In the genomic region with DNA sequence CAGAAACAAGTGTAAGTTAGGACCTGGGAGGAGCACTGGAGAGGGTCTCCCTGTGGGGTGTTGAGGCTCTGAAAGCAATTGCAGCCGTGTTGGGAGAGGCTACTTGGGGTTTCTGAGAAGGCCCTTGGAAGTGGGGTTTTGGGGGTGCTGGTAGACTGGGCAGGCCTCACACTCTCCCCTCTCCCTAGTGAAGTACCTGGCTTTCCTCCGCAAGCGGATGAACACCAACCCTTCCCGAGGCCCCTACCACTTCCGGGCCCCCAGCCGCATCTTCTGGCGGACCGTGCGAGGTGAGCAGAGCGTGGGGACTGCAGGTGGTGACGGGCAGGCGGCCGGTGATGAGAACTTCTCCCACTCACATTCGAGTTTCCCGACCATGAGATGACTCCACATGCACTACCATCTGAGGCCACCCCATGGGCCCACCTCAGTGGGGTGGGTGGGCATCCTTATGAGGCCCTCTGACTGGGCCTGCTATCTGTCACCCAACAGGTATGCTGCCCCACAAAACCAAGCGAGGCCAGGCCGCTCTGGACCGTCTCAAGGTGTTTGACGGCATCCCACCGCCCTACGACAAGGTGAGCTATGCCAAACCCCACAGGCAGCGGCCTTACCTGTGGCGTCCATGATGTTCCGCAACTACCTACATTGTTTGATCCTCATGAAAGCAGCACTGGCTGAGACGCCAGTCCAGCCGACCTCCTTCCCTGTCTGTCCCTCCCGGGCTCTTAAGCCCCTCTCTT, we compare ENCODE assay signal across 1 cellular context.
A peak's percentile ranks its signal among the peaks of the same experiment; 100 is the strongest.
TF ChIP-seq lines count a peak whose summit lies in the region.

No MANE protein-coding gene starts in this region.

TF ChIP-seq in HepG2, 621 proteins besides CTCF, POLR2A, EP300 and RAD21:
- TF ChIP-seq PHF5A (CRISPR knock-in tag; IDR thresholded peaks at IDR 0.05; ENCODE audit: low read depth, unreplicated experiment) (no peak), ZNF768 (CRISPR knock-in tag; IDR thresholded peaks at IDR 0.05) (0 out of 2 replicates have a peak, but pooled peaks have one; percentile 25), ZNF784 (CRISPR knock-in tag; IDR thresholded peaks at IDR 0.05; ENCODE audit: borderline replicate concordance) (0 out of 2 replicates have a peak, but pooled peaks have one; percentile 28), AHR (CRISPR knock-in tag; IDR thresholded peaks at IDR 0.05) (no peak), POLR2AphosphoS5 (IDR thresholded peaks at IDR 0.05; ENCODE audit: low read depth, low read length) (peak; percentile 21; the same call in 1 of the 2 replicates), HNRNPL (IDR thresholded peaks at IDR 0.05; ENCODE audit: low read depth, low read length) (peak; percentile 31; the same call in 1 of the 2 replicates), ZNF12 (CRISPR knock-in tag; IDR thresholded peaks at IDR 0.05) (no peak), AGO2 (optimal IDR thresholded peaks at IDR 0.05; ENCODE audit: low read depth, low read length) (peak; percentile 91), ZBTB33 (CRISPR knock-in tag; IDR thresholded peaks at IDR 0.05) (peak; percentile 12; the same call in 1 of the 2 replicates), SRY (CRISPR knock-in tag; IDR thresholded peaks at IDR 0.05) (0 out of 2 replicates have a peak, but pooled peaks have one; percentile 26), ZNF543 (CRISPR knock-in tag; IDR thresholded peaks at IDR 0.05) (no peak), SSRP1 (CRISPR knock-in tag; IDR thresholded peaks at IDR 0.05) (peak; percentile 16; the same call in 1 of the 2 replicates), ZNF101 (CRISPR knock-in tag; IDR thresholded peaks at IDR 0.05; ENCODE audit: borderline replicate concordance, low read depth) (no peak), RBM22 (optimal IDR thresholded peaks at IDR 0.05; ENCODE audit: low read length) (peak; percentile 80), RBFOX2 (IDR thresholded peaks at IDR 0.05; ENCODE audit: low read depth, low read length) (peak; percentile 78)
- TF ChIP-seq, protein P1, sequence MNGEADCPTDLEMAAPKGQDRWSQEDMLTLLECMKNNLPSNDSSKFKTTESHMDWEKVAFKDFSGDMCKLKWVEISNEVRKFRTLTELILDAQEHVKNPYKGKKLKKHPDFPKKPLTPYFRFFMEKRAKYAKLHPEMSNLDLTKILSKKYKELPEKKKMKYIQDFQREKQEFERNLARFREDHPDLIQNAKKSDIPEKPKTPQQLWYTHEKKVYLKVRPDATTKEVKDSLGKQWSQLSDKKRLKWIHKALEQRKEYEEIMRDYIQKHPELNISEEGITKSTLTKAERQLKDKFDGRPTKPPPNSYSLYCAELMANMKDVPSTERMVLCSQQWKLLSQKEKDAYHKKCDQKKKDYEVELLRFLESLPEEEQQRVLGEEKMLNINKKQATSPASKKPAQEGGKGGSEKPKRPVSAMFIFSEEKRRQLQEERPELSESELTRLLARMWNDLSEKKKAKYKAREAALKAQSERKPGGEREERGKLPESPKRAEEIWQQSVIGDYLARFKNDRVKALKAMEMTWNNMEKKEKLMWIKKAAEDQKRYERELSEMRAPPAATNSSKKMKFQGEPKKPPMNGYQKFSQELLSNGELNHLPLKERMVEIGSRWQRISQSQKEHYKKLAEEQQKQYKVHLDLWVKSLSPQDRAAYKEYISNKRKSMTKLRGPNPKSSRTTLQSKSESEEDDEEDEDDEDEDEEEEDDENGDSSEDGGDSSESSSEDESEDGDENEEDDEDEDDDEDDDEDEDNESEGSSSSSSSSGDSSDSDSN (CRISPR knock-in tag; IDR thresholded peaks at IDR 0.05) = 0 out of 2 replicates have a peak, but pooled peaks have one; percentile 2
- TF ChIP-seq, protein P2, sequence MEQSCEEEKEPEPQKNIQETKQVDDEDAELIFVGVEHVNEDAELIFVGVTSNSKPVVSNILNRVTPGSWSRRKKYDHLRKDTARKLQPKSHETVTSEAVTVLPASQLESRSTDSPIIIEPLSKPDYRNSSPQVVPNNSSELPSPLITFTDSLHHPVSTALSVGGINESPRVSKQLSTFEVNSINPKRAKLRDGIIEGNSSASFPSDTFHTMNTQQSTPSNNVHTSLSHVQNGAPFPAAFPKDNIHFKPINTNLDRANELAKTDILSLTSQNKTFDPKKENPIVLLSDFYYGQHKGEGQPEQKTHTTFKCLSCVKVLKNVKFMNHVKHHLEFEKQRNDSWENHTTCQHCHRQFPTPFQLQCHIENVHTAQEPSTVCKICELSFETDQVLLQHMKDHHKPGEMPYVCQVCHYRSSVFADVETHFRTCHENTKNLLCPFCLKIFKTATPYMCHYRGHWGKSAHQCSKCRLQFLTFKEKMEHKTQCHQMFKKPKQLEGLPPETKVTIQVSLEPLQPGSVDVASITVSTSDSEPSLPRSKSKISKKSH (CRISPR knock-in tag; IDR thresholded peaks at IDR 0.05; ENCODE audit: borderline replicate concordance) = 0 out of 2 replicates have a peak, but pooled peaks have one; percentile 24
- TF ChIP-seq, protein P3, sequence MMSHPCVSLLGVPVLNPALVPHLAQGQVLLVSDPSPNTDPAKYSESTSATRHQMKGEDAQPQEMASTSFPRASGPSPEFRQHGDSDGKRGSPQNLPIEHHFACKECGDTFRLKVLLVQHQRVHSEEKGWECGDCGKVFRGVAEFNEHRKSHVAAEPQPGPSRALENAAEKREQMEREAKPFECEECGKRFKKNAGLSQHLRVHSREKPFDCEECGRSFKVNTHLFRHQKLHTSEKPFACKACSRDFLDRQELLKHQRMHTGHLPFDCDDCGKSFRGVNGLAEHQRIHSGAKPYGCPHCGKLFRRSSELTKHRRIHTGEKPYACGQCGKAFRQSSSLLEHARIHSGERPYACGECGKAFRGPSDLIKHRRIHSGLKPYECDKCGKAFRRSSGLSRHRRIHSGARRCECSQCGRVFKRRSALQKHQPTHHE (CRISPR knock-in tag; IDR thresholded peaks at IDR 0.05; ENCODE audit: borderline replicate concordance) = 0 out of 2 replicates have a peak, but pooled peaks have one; percentile 50
